In the genomic region with DNA sequence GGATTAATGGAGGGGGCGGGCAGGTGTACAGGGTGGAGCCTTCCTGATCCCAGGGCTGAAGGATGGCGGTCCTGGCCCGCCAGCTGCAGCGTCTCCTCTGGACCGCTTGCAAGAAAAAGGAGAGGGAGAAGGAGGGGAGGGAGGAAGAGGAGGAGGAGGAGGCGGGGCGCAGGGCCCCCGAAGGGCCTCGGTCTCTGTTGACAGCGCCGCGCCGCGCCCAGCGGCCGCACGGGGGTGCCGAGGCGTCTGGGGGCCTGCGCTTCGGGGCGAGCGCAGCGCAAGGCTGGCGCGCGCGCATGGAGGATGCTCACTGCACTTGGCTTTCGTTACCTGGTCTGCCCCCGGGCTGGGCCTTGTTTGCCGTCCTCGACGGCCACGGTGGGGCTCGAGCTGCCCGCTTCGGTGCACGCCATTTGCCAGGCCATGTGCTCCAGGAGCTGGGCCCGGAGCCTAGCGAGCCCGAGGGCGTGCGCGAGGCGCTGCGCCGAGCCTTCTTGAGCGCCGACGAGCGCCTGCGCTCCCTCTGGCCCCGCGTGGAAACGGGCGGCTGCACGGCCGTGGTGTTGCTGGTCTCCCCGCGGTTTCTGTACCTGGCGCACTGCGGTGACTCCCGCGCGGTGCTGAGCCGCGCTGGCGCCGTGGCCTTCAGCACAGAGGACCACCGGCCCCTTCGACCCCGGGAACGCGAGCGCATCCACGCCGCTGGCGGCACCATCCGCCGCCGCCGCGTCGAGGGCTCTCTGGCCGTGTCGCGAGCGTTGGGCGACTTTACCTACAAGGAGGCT, we compare ENCODE assay signal across 8 cellular contexts. TPM values are rescaled to one million over a fixed set of nuclear protein-coding genes. Genes with fewer than 3 reads are reported as not detected.
A peak's percentile ranks its signal among the peaks of the same experiment; 100 is the strongest.
DNase-seq lines count a peak whose midpoint lies in the region; ATAC-seq and TF ChIP-seq lines count a peak whose summit lies in the region.

A gene with protein sequence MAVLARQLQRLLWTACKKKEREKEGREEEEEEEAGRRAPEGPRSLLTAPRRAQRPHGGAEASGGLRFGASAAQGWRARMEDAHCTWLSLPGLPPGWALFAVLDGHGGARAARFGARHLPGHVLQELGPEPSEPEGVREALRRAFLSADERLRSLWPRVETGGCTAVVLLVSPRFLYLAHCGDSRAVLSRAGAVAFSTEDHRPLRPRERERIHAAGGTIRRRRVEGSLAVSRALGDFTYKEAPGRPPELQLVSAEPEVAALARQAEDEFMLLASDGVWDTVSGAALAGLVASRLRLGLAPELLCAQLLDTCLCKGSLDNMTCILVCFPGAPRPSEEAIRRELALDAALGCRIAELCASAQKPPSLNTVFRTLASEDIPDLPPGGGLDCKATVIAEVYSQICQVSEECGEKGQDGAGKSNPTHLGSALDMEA (plus strand): TSS at position 33 of the 785 bp plus-strand sequence. CDS start 30 bp downstream, at position 63.

- H3K9me3 Mint-ChIP-seq in activated naive CD8-positive, alpha-beta T cell (ENCODE audit: low read depth), result no peaks in the 10 kb centered on the region

- H3K4me3 ChIP-seq in Panc1 (ENCODE audit: low read depth in 2 of 2, low read length in 2 of 2) (peak within 1 kb of the TSS; percentile 41 to 60), iPS-11a (ENCODE audit: low read depth, low read length) (peak within 1 kb of the TSS; percentile 53)

- intact Hi-C loops in Panc1 (cut with micrococcal nuclease; ENCODE audit: unreplicated experiment), result no loop called here

- POLR2A ChIA-PET in Panc1 (lab: Charles Lee), result no interaction called here

- H3K36me3 ChIP-seq in Panc1 (ENCODE audit: control insufficient read depth, insufficient read depth, low read length), result no peaks in the 10 kb centered on the region

- H3K4me1 Mint-ChIP-seq in activated naive CD8-positive, alpha-beta T cell (ENCODE audit: low read depth), result peaks cover 40% of the 10 kb centered on the region

- in situ Hi-C loops in Panc1 (cut with HindIII; ENCODE audit: low pct_unique_long_range_greater_than_20kb, low sequenced_read_pairs), result no loop called here

- H3K36me3 Mint-ChIP-seq in activated naive CD8-positive, alpha-beta T cell, result no peaks in the 10 kb centered on the region

- H3K27me3 Mint-ChIP-seq in activated naive CD8-positive, alpha-beta T cell, result peaks cover 2% of the 10 kb centered on the region

- CTCF ChIA-PET in Panc1 (lab: Charles Lee), result no interaction called here

- H3K27ac Mint-ChIP-seq in activated naive CD8-positive, alpha-beta T cell, result peak within 1 kb of the TSS; percentile 79

- DNase-seq in Panc1 (ENCODE audit: low read depth, low spot score), result no peak
- peak; percentile 55 for DNase-seq in stimulated activated CD4-positive, alpha-beta T cell treated with anti-CD3 and anti-CD28 coated beads, Interleukin-4, amount 100 ng/mL, for 24 hours
- DNase-seq in NCI-H2081 treated with DMSO at 0.1 percent for 48 hours (lab: John Stamatoyannopoulos, UW), result no peak

- H3K4me1 ChIP-seq in Panc1 (ENCODE audit: control insufficient read depth, insufficient read depth, low read length), result peaks cover 3% of the 10 kb centered on the region; the same call in 1 of the 2 replicates

- ATAC-seq in GM21381 (IDR thresholded peaks at IDR 0.05; ENCODE audit: unreplicated experiment), result peak; percentile 37
- ATAC-seq in Panc1, result no peak
- ATAC-seq in GM19397 (IDR thresholded peaks at IDR 0.05; ENCODE audit: unreplicated experiment), result no peak
- ATAC-seq in GM18520 (IDR thresholded peaks at IDR 0.05; ENCODE audit: unreplicated experiment), result no peak

- H3K27ac ChIP-seq in Panc1 (ENCODE audit: low read length), result peak within 1 kb of the TSS; percentile 65

- no peaks in the 10 kb centered on the region for H3K27me3 ChIP-seq in Panc1 (ENCODE audit: control insufficient read depth, insufficient read depth, low read length)

- TF ChIP-seq CTCF in Panc1 (IDR thresholded peaks at IDR 0.05), result no peak

- H3K9me3 ChIP-seq in Panc1 (ENCODE audit: control insufficient read depth, insufficient read depth, low read depth, low read length), result no peaks in the 10 kb centered on the region

- peak within 1 kb of the TSS; percentile 87 for H3K4me3 Mint-ChIP-seq in activated naive CD8-positive, alpha-beta T cell

- no TSS peak for BruUV-seq in Panc1 (replicated peaks; lab: Mats Ljungman, UMichigan)

RNA-seq across cellular contexts. Expression of the gene that starts here (rescaled TPM):
- total RNA-seq in Panc1 (2021; ENCODE audit: unreplicated experiment), result 3.3 TPM
- 10.2 TPM for polyA plus RNA-seq in Panc1 (2012; ENCODE audit: insufficient read length)
